19 cellular contexts compared by ENCODE assay signal in the genomic region with DNA sequence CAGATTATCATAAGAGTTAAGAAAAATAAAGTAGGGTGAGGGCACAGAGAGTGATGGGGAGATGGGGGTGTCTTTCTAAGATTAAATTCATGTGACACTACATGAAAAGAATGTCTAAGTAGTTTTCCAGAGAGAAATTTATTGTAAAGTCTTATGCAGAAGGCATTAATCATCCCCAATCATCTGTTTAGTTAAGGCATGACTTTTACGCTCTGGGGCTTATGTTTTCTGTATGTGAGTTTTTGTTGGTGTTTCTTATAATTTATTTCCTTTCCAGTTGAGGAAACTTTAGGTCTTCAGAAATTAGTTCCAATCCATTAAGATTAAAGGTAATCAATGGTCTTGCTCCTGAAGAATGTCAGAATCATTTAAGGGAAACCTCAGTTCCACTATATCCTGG.
DNase-seq lines count a peak whose midpoint lies in the region; ATAC-seq and TF ChIP-seq lines count a peak whose summit lies in the region.
"Had no signal": no experiment of that assay in that cellular context is flagged by ENCODE, and none has a peak within 500 bp of the region (broad histone marks: within the 10 kb centered on the region; RNA-seq: fewer than 3 reads in every experiment).

No MANE protein-coding gene starts in this region.

- intact Hi-C loops in left lung (cut with DNase I): no loop called here

- TF ChIP-seq CTCF in fibroblast of the aortic adventitia (IDR thresholded peaks at IDR 0.05; ENCODE audit: insufficient read depth, low read length) (no peak), neutrophil (IDR thresholded peaks at IDR 0.05) (no peak), left lung (IDR thresholded peaks at IDR 0.05) (no peak)

- H3K9me3 ChIP-seq in neutrophil (no peaks in the 10 kb centered on the region), left lung (no peaks in the 10 kb centered on the region)
- H3K9me3 ChIP-seq: Caco-2, HAP-1 had no signal

- peaks cover 28 to 47% of the 10 kb centered on the region in 2 experiments for H3K4me1 ChIP-seq in neutrophil (ENCODE audit: control insufficient read depth in 1 of 2, insufficient read depth in 1 of 2, low read depth in 1 of 2, low read length in 1 of 2)
- no peaks in the 10 kb centered on the region for H3K4me1 ChIP-seq in left lung
- H3K4me1 ChIP-seq: Caco-2, HAP-1 had no signal

- H3K36me3 ChIP-seq in neutrophil: no peaks in the 10 kb centered on the region
- no peaks in the 10 kb centered on the region for H3K36me3 ChIP-seq in left lung
- H3K36me3 ChIP-seq: HAP-1 had no signal

- no peak overlapping the region for H3K4me3 ChIP-seq in fibroblast of the aortic adventitia (ENCODE audit: low read depth, low read length)
- H3K4me3 ChIP-seq in neutrophil (ENCODE audit: low read depth in 1 of 2, low read length in 1 of 2): peak overlapping the region in 1 of 2 experiments; percentile 19
- no peak overlapping the region for H3K4me3 ChIP-seq in left lung
- H3K4me3 ChIP-seq: GM23338, HAP-1 had no signal

- ATAC-seq in HG02852 (IDR thresholded peaks at IDR 0.05; ENCODE audit: unreplicated experiment) (no peak), left lung (no peak)
- ATAC-seq: GM23338, Right ventricle myocardium inferior had no signal

- peak overlapping the region; percentile 80 for H3K27ac ChIP-seq in neutrophil
- H3K27ac ChIP-seq in left lung: peak overlapping the region in 1 of 2 donors; percentile 43

- DNase-seq in EL (peak; percentile 26), LHCN-M2 (ENCODE audit: low read depth) (peak; percentile 13), fibroblast of the aortic adventitia (ENCODE audit: low read depth) (peak; percentile 3), left lung (no peak)
- no peak for DNase-seq in stimulated activated naive CD4-positive, alpha-beta T cell (lab: John Stamatoyannopoulos, UW)
- DNase-seq: Caco-2; CD4-positive, alpha-beta T cell; DMS 273 treated with DMSO at 0.1 percent for 48 hours; DMS79 treated with DMSO at 0.1 percent for 48 hours; NCI-H1417; NCI-H1694 treated with DMSO at 0.1 percent for 48 hours; NCI-H2081 treated with DMSO at 0.1 percent for 48 hours; NCI-H2171 treated with DMSO at 0.1 percent for 48 hours; NCI-H526 had no signal

- H3K27me3 ChIP-seq in neutrophil (no peaks in the 10 kb centered on the region), left lung (no peaks in the 10 kb centered on the region)

Comparison
In these comparisons a context has a peak if more than half of its experiments do, and no peak if none do; other contexts are left out.
1. DNase-seq: peak in EL (single experiment), LHCN-M2 (single experiment) and fibroblast of the aortic adventitia (single experiment); none in stimulated activated naive CD4-positive, alpha-beta T cell (0 of 6) and left lung (0 of 2).